ENCODE assay signal across 22 cellular contexts in the genomic region with DNA sequence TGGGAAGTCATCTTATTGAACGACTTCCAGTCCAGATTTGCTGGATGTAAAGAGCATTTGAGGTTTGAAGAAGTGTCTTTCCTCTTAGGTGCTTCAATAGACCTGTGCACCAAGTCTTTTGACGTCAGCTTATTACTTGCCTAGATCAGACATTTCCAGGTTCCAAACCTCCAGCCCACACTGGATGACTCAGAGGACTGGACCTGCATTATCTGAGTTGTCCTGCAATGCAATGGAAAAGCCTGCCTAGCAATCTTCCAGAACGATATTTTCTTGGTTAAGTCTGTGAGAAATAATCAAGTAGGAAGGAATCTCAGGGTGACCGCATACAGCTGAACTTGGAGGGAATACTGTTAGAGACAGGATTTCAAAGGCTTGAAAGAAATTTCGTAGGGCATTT.
DNase-seq lines count a peak whose midpoint lies in the region; ATAC-seq and TF ChIP-seq lines count a peak whose summit lies in the region.
"Had no signal": no experiment of that assay in that cellular context is flagged by ENCODE, and none has a peak within 500 bp of the region (broad histone marks: within the 10 kb centered on the region; RNA-seq: fewer than 3 reads in every experiment).

No MANE protein-coding gene starts in this region.

- H3K27me3 Mint-ChIP-seq in stimulated activated memory B cell treated with anti-CD40 and anti-IgM and Interleukin-4, amounts not matched to agents 10 μg/mL and 1 μg/mL and 100 μg/mL, for 72 hours = no peaks in the 10 kb centered on the region

- no peaks in the 10 kb centered on the region for H3K36me3 Mint-ChIP-seq in stimulated activated memory B cell treated with anti-CD40 and anti-IgM and Interleukin-4, amounts not matched to agents 10 μg/mL and 1 μg/mL and 100 μg/mL, for 72 hours
- H3K36me3 Mint-ChIP-seq: activated naive CD8-positive, alpha-beta T cell had no signal

- H3K9me3 Mint-ChIP-seq in stimulated activated memory B cell treated with anti-CD40 and anti-IgM and Interleukin-4, amounts not matched to agents 10 μg/mL and 1 μg/mL and 100 μg/mL, for 72 hours = no peaks in the 10 kb centered on the region
- H3K9me3 Mint-ChIP-seq: nephron progenitor cell had no signal

- no peak overlapping the region for H3K27ac Mint-ChIP-seq in stimulated activated memory B cell treated with anti-CD40 and anti-IgM and Interleukin-4, amounts not matched to agents 10 μg/mL and 1 μg/mL and 100 μg/mL, for 72 hours
- H3K27ac Mint-ChIP-seq: activated naive CD8-positive, alpha-beta T cell; nephron progenitor cell had no signal

- H3K4me3 ChIP-seq in astrocyte of the cerebellum (ENCODE audit: low read depth, low read length) = no peak overlapping the region
- H3K4me3 ChIP-seq: SJCRH30, tibial artery had no signal

- in situ Hi-C loops in astrocyte of the cerebellum (cut with HindIII; ENCODE audit: low sequenced_read_pairs) = no loop called here

- no peak overlapping the region for H3K4me3 Mint-ChIP-seq in stimulated activated memory B cell treated with anti-CD40 and anti-IgM and Interleukin-4, amounts not matched to agents 10 μg/mL and 1 μg/mL and 100 μg/mL, for 72 hours
- H3K4me3 Mint-ChIP-seq: activated naive CD8-positive, alpha-beta T cell; nephron progenitor cell had no signal

- H3K4me1 Mint-ChIP-seq in stimulated activated memory B cell treated with anti-CD40 and anti-IgM and Interleukin-4, amounts not matched to agents 10 μg/mL and 1 μg/mL and 100 μg/mL, for 72 hours = no peaks in the 10 kb centered on the region
- H3K4me1 Mint-ChIP-seq: nephron progenitor cell had no signal

- no peak for TF ChIP-seq CTCF in astrocyte of the cerebellum (IDR thresholded peaks at IDR 0.05; ENCODE audit: low read depth, low read length, missing control alignments)

- no peak for ATAC-seq in HG02973 (IDR thresholded peaks at IDR 0.05; ENCODE audit: unreplicated experiment)
- ATAC-seq in stimulated activated memory B cell treated with anti-CD40 and anti-IgM and Interleukin-4, amounts not matched to agents 10 μg/mL and 1 μg/mL and 100 μg/mL, for 72 hours = no peak
- ATAC-seq: activated CD4-positive, CD25-positive, alpha-beta regulatory T cell treated with anti-CD3 and anti-CD28 coated beads, Interleukin-2, amount 50 U/mL, for 24 hours had no signal

- DNase-seq in A172 (ENCODE audit: low spot score) (peak; percentile 69), HPDE6-E6E7 (ENCODE audit: extremely low spot score) (peak; percentile 56), astrocyte of the cerebellum (ENCODE audit: low read depth) (peak; percentile 35), glomerular visceral epithelial cell (ENCODE audit: extremely low spot score) (peak; percentile 35), NOMO-1 treated with dmso at 0.1 percent for 144 hours (lab: John Stamatoyannopoulos, UW; ENCODE audit: unreplicated experiment) (no peak)
- DNase-seq in activated CD4-positive, alpha-beta T cell treated with anti-CD3 and anti-CD28 coated beads for 4 hours = no peak
- DNase-seq: activated CD8-positive, alpha-beta memory T cell treated with anti-CD3 and anti-CD28 coated beads for 24 hours; effector memory CD4-positive, alpha-beta T cell; hypothalamus; KG1; NCI-H1092; NCI-H2081 treated with DMSO at 0.1 percent for 48 hours; NCI-H526 treated with DMSO at 0.1 percent for 48 hours; nephron progenitor cell; stimulated activated naive CD4-positive, alpha-beta T cell; T1000; tibial artery had no signal

Comparison
In these comparisons a context has a peak if more than half of its experiments do, and no peak if none do; other contexts are left out.
1. DNase-seq: peak in A172 (single experiment), HPDE6-E6E7 (single experiment), astrocyte of the cerebellum (single experiment) and glomerular visceral epithelial cell (single experiment); none in activated CD4-positive, alpha-beta T cell treated with anti-CD3 and anti-CD28 coated beads for 4 hours (0 of 2) and NOMO-1 treated with dmso at 0.1 percent for 144 hours (single experiment).